ENCODE assay signal across 15 cellular contexts in the genomic region with DNA sequence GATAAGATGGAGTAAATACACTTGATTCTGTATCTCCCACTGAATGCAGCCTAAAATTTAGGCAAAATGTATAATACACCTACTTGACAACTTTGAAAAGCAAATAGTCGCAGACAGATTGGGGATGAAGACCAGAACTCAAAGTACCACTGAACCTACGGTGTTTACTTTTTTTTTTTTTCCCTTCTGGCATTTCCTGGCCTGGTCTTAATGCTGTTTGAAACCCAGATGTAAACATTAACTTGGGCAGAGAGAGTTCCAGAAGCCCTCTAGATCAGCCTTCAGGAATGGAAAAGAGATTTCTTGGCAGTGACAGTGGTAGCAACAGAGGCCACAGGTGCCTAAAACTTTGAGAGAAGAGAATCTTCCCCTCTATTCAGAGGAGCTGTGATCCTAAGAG. TPM values are rescaled to one million over a fixed set of nuclear protein-coding genes. Genes with fewer than 3 reads are reported as not detected.
A peak's percentile ranks its signal among the peaks of the same experiment; 100 is the strongest.
DNase-seq lines count a peak whose midpoint lies in the region; ATAC-seq and TF ChIP-seq lines count a peak whose summit lies in the region.
"Had no signal": no experiment of that assay in that cellular context is flagged by ENCODE, and none has a peak within 500 bp of the region (broad histone marks: within the 10 kb centered on the region; RNA-seq: fewer than 3 reads in every experiment).

No MANE protein-coding gene starts in this region.

- POLR2A ChIA-PET in HCT116 (lab: Charles Lee), result no interaction called here

- H3K27ac ChIP-seq in HCT116 (ENCODE audit: low read depth, low read length), result no peak overlapping the region
- peak overlapping the region; percentile 85 to 95 for H3K27ac ChIP-seq in liver (ENCODE audit: low read depth in 1 of 2, low read length in 2 of 2)
- peak overlapping the region; percentile 54 to 90 (median 67) for H3K27ac ChIP-seq in sigmoid colon

- no TSS peak for BruUV-seq in HCT116 (replicated peaks; lab: Mats Ljungman, UMichigan)

- peak overlapping the region; percentile 53 for H3K27ac Mint-ChIP-seq in chondrocyte (ENCODE audit: unreplicated experiment)
- H3K27ac Mint-ChIP-seq: activated naive CD4-positive, alpha-beta T cell treated with anti-CD3 and anti-CD28 coated beads, Interleukin-2, amount 50 U/mL, for 72 hours; CD4-positive, alpha-beta T cell had no signal

- DNase-seq in HCT116 (ENCODE audit: low read depth, low spot score) (no peak), chondrocyte (ENCODE audit: low spot score) (no peak), sigmoid colon (no peak), kidney glomerular epithelial cell (lab: John Stamatoyannopoulos, UW) (no peak), GM19240 (ENCODE audit: insufficient read length, low spot score) (no peak)
- DNase-seq in activated naive CD4-positive, alpha-beta T cell (lab: John Stamatoyannopoulos, UW), result no peak
- DNase-seq: DMS153, NCI-H526 treated with DMSO at 0.1 percent for 48 hours had no signal

- no peak overlapping the region for H3K4me3 Mint-ChIP-seq in chondrocyte (ENCODE audit: unreplicated experiment)
- H3K4me3 Mint-ChIP-seq: CD4-positive, alpha-beta T cell had no signal

- no peaks in the 10 kb centered on the region for H3K36me3 ChIP-seq in HCT116 (ENCODE audit: control insufficient read depth in 1 of 2, insufficient read depth in 2 of 2, low read length in 2 of 2)
- H3K36me3 ChIP-seq in liver (ENCODE audit: control insufficient read depth in 4 of 4, insufficient read depth in 3 of 4, low read depth in 1 of 4, low read length in 3 of 4), result no peaks in the 10 kb centered on the region
- H3K36me3 ChIP-seq in sigmoid colon, result peaks cover 0 to under 1% (median 0%) of the 10 kb centered on the region in 4 donors

- H3K9ac ChIP-seq in HCT116 (ENCODE audit: low read length) (no peak overlapping the region), liver (ENCODE audit: low read depth in 1 of 2, low read length in 2 of 2) (peak overlapping the region; percentile 4 to 72)

- H3K79me2 ChIP-seq in HCT116 (ENCODE audit: insufficient read depth, low read length), result no peaks in the 10 kb centered on the region

- no peak overlapping the region for H3K4me2 ChIP-seq in HCT116 (ENCODE audit: low read length)

- WGBS in liver, result 24% methylated on average over 2 of the region's 2 CpGs
- WGBS in sigmoid colon, 2 donors, result 18 to 62% methylated on average over 2 of the region's 2 CpGs

- intact Hi-C loops in HCT116 (cut with micrococcal nuclease), result loop anchor here (2.0 to 10.0 kb wide), 3 partner anchors 34 to 200 kb away; no protein-coding TSS in a partner anchor
- intact Hi-C loops in sigmoid colon (cut with DNase I), result loop anchor here (2.0 to 10.0 kb wide), 3 partner anchors 84 to 130 kb away; a partner anchor contains a TSS

- no peak for TF ChIP-seq POLR2A in HCT116 (IDR thresholded peaks at IDR 0.05; ENCODE audit: borderline replicate concordance, extremely low read depth, insufficient read depth, insufficient read length)
- no peak for TF ChIP-seq POLR2A in sigmoid colon (IDR thresholded peaks at IDR 0.05)

- no peak for TF ChIP-seq CTCF in HCT116 (IDR thresholded peaks at IDR 0.05 in 2 of 3, conservative IDR thresholded peaks at IDR 0.05 in 1 of 3; ENCODE audit: borderline replicate concordance in 1 of 3, insufficient read depth in 1 of 3, low read depth in 2 of 3, low read length in 2 of 3)
- no peak for TF ChIP-seq CTCF in chondrocyte (IDR thresholded peaks at IDR 0.05)
- no peak for TF ChIP-seq CTCF in liver (IDR thresholded peaks at IDR 0.05; ENCODE audit: low read depth, low read length, missing input control)
- TF ChIP-seq CTCF in sigmoid colon (IDR thresholded peaks at IDR 0.05), result no peak

- H3K4me3 ChIP-seq in HCT116 (replicated peaks in 1 of 2; ENCODE audit: low read depth in 1 of 2, low read length in 2 of 2) (no peak overlapping the region), liver (ENCODE audit: low read depth in 1 of 3, low read length in 3 of 3) (no peak overlapping the region), sigmoid colon (no peak overlapping the region)

- 0 out of 2 replicates have a peak, but pooled peaks have one; percentile 12 for ATAC-seq in HCT116
- no peak for ATAC-seq in HG02642 (IDR thresholded peaks at IDR 0.05; ENCODE audit: poor library complexity, unreplicated experiment)

- no peak for TF ChIP-seq RAD21 in HCT116 (IDR thresholded peaks at IDR 0.05; ENCODE audit: low read depth)
- TF ChIP-seq RAD21 in liver (IDR thresholded peaks at IDR 0.05), result peak in 1 of 2 donors; percentile 10

- peak in 1 of 4 donors; percentile 3 for TF ChIP-seq EP300 in sigmoid colon (IDR thresholded peaks at IDR 0.05)

- peaks cover 26% of the 10 kb centered on the region for H3K4me1 Mint-ChIP-seq in chondrocyte (ENCODE audit: low read depth)

- CTCF ChIA-PET in HCT116 (lab: Charles Lee), result interaction anchor here (0.6 to 2.1 kb wide), 3 partner anchors 33 to 101 kb away, joined by 3 to 9 read pairs (median 4); no protein-coding TSS in a partner anchor

- H3K9me3 ChIP-seq in HCT116 (ENCODE audit: control insufficient read depth in 1 of 2, insufficient read depth in 1 of 2, low read depth in 1 of 2, low read length in 2 of 2) (peaks cover 0 to 19% of the 10 kb centered on the region in 2 experiments; a peak in 2 of 4 replicates), liver (ENCODE audit: control insufficient read depth in 4 of 4, low read length in 3 of 4) (no peaks in the 10 kb centered on the region), sigmoid colon (no peaks in the 10 kb centered on the region)

- peaks cover 15% of the 10 kb centered on the region for H3K9me3 Mint-ChIP-seq in chondrocyte (ENCODE audit: low read depth)

- H3K27me3 ChIP-seq in HCT116 (ENCODE audit: insufficient read depth, low read length) (no peaks in the 10 kb centered on the region), liver (ENCODE audit: control insufficient read depth in 4 of 4, insufficient read depth in 4 of 4, low read length in 3 of 4) (no peaks in the 10 kb centered on the region), sigmoid colon (no peaks in the 10 kb centered on the region)

- H3K27me3 Mint-ChIP-seq in chondrocyte (ENCODE audit: low read depth), result no peaks in the 10 kb centered on the region

- no peaks in the 10 kb centered on the region for H4K20me1 ChIP-seq in HCT116 (ENCODE audit: insufficient read depth)

- no peaks in the 10 kb centered on the region for H3K9me2 ChIP-seq in HCT116 (ENCODE audit: insufficient read depth)

- H2AFZ ChIP-seq in HCT116 (ENCODE audit: low read depth, low read length, poor library complexity, severe bottlenecking), result peak overlapping the region; percentile 2

- H3K36me3 Mint-ChIP-seq in chondrocyte (ENCODE audit: low read depth), result peaks cover 7% of the 10 kb centered on the region

- RAD21 ChIA-PET in HCT116 (lab: Charles Lee; ENCODE audit: low non-redundant PET in 1 of 2, low total read pairs in 2 of 2, uncharacterized antibody in 2 of 2, unreplicated experiment in 2 of 2), result interaction anchor here in 1 of 2 experiments (1.0 kb wide), 1 partner anchor 85 kb away, joined by 3 read pairs; no protein-coding TSS in a partner anchor

- H3K4me1 ChIP-seq in HCT116 (ENCODE audit: control insufficient read depth in 1 of 2, insufficient read depth in 2 of 2, low read length in 2 of 2), result peaks cover 13 to 18% of the 10 kb centered on the region in 2 experiments
- peaks cover 6 to 39% (median 14%) of the 10 kb centered on the region in 4 donors for H3K4me1 ChIP-seq in liver (ENCODE audit: control insufficient read depth in 4 of 4, insufficient read depth in 4 of 4, low read length in 3 of 4)
- H3K4me1 ChIP-seq in sigmoid colon, result peaks cover 0 to 35% (median 25%) of the 10 kb centered on the region in 4 donors

TF ChIP-seq in HCT116, 20 proteins besides CTCF, POLR2A, EP300 and RAD21:
- TF ChIP-seq ZNF274 (IDR thresholded peaks at IDR 0.05; ENCODE audit: low read depth, low read length) (no peak), EGR1 (IDR thresholded peaks at IDR 0.05; ENCODE audit: low read depth) (no peak), ZFX (IDR thresholded peaks at IDR 0.05) (no peak), FOSL1 (IDR thresholded peaks at IDR 0.05; ENCODE audit: low read depth) (no peak), SP1 (IDR thresholded peaks at IDR 0.05; ENCODE audit: low read depth) (no peak), POLR2AphosphoS5 (IDR thresholded peaks at IDR 0.05; ENCODE audit: low read depth, low read length) (no peak)
- TF ChIP-seq, protein P1, sequence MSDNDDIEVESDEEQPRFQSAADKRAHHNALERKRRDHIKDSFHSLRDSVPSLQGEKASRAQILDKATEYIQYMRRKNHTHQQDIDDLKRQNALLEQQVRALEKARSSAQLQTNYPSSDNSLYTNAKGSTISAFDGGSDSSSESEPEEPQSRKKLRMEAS (IDR thresholded peaks at IDR 0.05), result no peak

TF ChIP-seq in liver, 16 proteins besides CTCF, POLR2A, EP300 and RAD21 (continues in another document):
- TF ChIP-seq NR2F2 (IDR thresholded peaks at IDR 0.05) (no peak), HNF4G (IDR thresholded peaks at IDR 0.05) (peak; percentile 33), GABPA (IDR thresholded peaks at IDR 0.05 in 1 of 2, conservative IDR thresholded peaks at IDR 0.05 in 1 of 2) (no peak)
- TF ChIP-seq, protein P2, sequence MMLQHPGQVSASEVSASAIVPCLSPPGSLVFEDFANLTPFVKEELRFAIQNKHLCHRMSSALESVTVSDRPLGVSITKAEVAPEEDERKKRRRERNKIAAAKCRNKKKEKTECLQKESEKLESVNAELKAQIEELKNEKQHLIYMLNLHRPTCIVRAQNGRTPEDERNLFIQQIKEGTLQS (IDR thresholded peaks at IDR 0.05), result no peak

RNA-seq across cellular contexts. Expression of a gene that starts 27.8 kb away (rescaled TPM):
- total RNA-seq in HCT116 (2021; ENCODE audit: unreplicated experiment), result 2.0 TPM
- polyA plus RNA-seq in HCT116 (2012), result 1.5 and 1.7 TPM in 2 replicates
- total RNA-seq in chondrocyte, result 0.56 to 6.4 TPM (median 4.2 TPM) in 3 replicates
- total RNA-seq in liver, result 10 to 100 TPM in 1 of 2 donors, 1 to 10 TPM in 1; 3.1 to 10.0 TPM
- 1 to 10 TPM in 1 of 2 donors, under 1 TPM in 1; 0.96 to 2.5 TPM for polyA plus RNA-seq in liver
- total RNA-seq in sigmoid colon, result 10 to 100 TPM in 2 of 4 donors, 1 to 10 TPM in 2; 3.9 to 41.0 (median 14.2) TPM
- 1 to 10 TPM in 1 of 3 donors, under 1 TPM in 2; under 0.01 to 2.4 (median under 0.01) TPM for polyA plus RNA-seq in sigmoid colon
- polyA plus RNA-seq: neural cell had no signal

RNA-seq across cellular contexts. Expression of a gene that starts 39.5 kb away (rescaled TPM):
- total RNA-seq in HCT116 (2021; ENCODE audit: unreplicated experiment) (not detected), chondrocyte (not detected in 3 replicates), liver (10 to 100 TPM in 1 of 2 donors, under 1 TPM in 1; 0.09 to 39.7 TPM), sigmoid colon (not detected)
- 0.02 TPM in 1 of 2 replicates, not detected in the other for polyA plus RNA-seq in HCT116 (2012)
- polyA plus RNA-seq in liver (10 to 100 TPM; 14.8 to 21.9 TPM), sigmoid colon (not detected)
- total RNA-seq: CD4-positive, alpha-beta T cell; fibroblast of lung; pulmonary artery endothelial cell had no signal
- polyA plus RNA-seq: fibroblast of lung, neural cell had no signal
